In genomic region chr10:79059859-79060379, GRCh38 we compare ENCODE assay signal across 18 cellular contexts. TPM values are rescaled to one million over a fixed set of nuclear protein-coding genes. Genes with fewer than 3 reads are reported as not detected.
A peak's percentile ranks its signal among the peaks of the same experiment; 100 is the strongest.
DNase-seq lines count a peak whose midpoint lies in the region; ATAC-seq, FAIRE-seq and TF ChIP-seq lines count a peak whose summit lies in the region.
"Had no signal": no experiment of that assay in that cellular context is flagged by ENCODE, and none has a peak within 500 bp of the region (broad histone marks: within the 10 kb centered on the region; RNA-seq: fewer than 3 reads in every experiment).

No MANE protein-coding gene starts in this region.

- H3K27me3 ChIP-seq in heart right ventricle: no peaks in the 10 kb centered on the region
- H3K27me3 ChIP-seq in pancreas: no peaks in the 10 kb centered on the region
- H3K27me3 ChIP-seq in trophoblast cell (ENCODE audit: insufficient read depth, low read length): no peaks in the 10 kb centered on the region

- no peak overlapping the region for H2BK120ac ChIP-seq in trophoblast cell (ENCODE audit: insufficient read depth, low read length, poor library complexity)

- DNase-seq in Right ventricle myocardium inferior (ENCODE audit: missing footprints) (peak; percentile 11), heart right ventricle (no peak), inferior parietal cortex (ENCODE audit: extremely low spot score) (peak; percentile 77), pancreas (peak; percentile 67 to 91 (median 84)), HuH-7 (ENCODE audit: low spot score) (no peak), trophoblast cell (no peak), activated gamma-delta T cell treated with Interleukin-2 at 50 U/mL for 16 hours (no peak)
- DNase-seq in central memory CD4-positive, alpha-beta T cell: no peak
- DNase-seq: activated CD8-positive, alpha-beta memory T cell treated with anti-CD3 and anti-CD28 coated beads for 24 hours; Kasumi-1; NCI-H187 treated with DMSO at 0.1 percent for 48 hours; NCI-H774; SHP77; stimulated activated naive CD8-positive, alpha-beta T cell treated with anti-CD3 and anti-CD28 coated beads, Interleukin-15, amount 100 ng/mL, for 72 hours had no signal

- H3K14ac ChIP-seq in trophoblast cell (ENCODE audit: low read length): no peak overlapping the region

- no peak overlapping the region for H3K18ac ChIP-seq in trophoblast cell (ENCODE audit: low read length)

- H3K4ac ChIP-seq in trophoblast cell (ENCODE audit: low read depth, low read length): no peak overlapping the region

- ATAC-seq in Right ventricle myocardium inferior (no peak), heart right ventricle (no peak), pancreas (peak; percentile 66 to 85 (median 80))
- ATAC-seq: A549; activated naive CD4-positive, alpha-beta T cell treated with anti-CD3 and anti-CD28 coated beads, Interleukin-2, amount 50 U/mL, for 72 hours; stimulated activated naive CD8-positive, alpha-beta T cell treated with anti-CD3 and anti-CD28 coated beads, Interleukin-15, amount 100 ng/mL, for 72 hours had no signal

- no peak overlapping the region for H2AK5ac ChIP-seq in trophoblast cell (ENCODE audit: low read length)

- no peak overlapping the region for H2BK12ac ChIP-seq in trophoblast cell (ENCODE audit: low read length)

- H3K23ac ChIP-seq in trophoblast cell (ENCODE audit: low read length): no peak overlapping the region

- no peak overlapping the region for H4K12ac ChIP-seq in trophoblast cell (ENCODE audit: low read depth, low read length)

- no peaks in the 10 kb centered on the region for H3K79me1 ChIP-seq in trophoblast cell (ENCODE audit: low read length)

- H3K4me1 ChIP-seq in heart right ventricle (peaks cover 0 to 14% (median 5%) of the 10 kb centered on the region in 9 donors), pancreas (peaks cover 33 to 49% (median 36%) of the 10 kb centered on the region in 3 donors), trophoblast cell (ENCODE audit: control insufficient read depth in 1 of 2, insufficient read depth in 2 of 2, low read length in 2 of 2) (no peaks in the 10 kb centered on the region)

- H3K79me2 ChIP-seq in trophoblast cell (ENCODE audit: control insufficient read depth, insufficient read depth, low read length, poor library complexity): no peaks in the 10 kb centered on the region

- no peak overlapping the region for H3K27ac ChIP-seq in heart right ventricle
- H3K27ac ChIP-seq in pancreas: peak overlapping the region; percentile 61 to 90 (median 88)
- no peak overlapping the region for H3K27ac ChIP-seq in trophoblast cell (ENCODE audit: low read depth, low read length)
- H3K27ac ChIP-seq: HL-60 had no signal

- TF ChIP-seq CTCF in heart right ventricle (IDR thresholded peaks at IDR 0.05): no peak
- TF ChIP-seq CTCF in pancreas (IDR thresholded peaks at IDR 0.05): no peak

- no peak for FAIRE-seq in pancreas (lab: Jason Lieb, UNC)
- FAIRE-seq: A549, H1 had no signal

- H2AFZ ChIP-seq in trophoblast cell (ENCODE audit: insufficient read depth, low read length, poor library complexity): no peak overlapping the region

- 79 to 84% methylated on average over 11 of the region's 11 CpGs for WGBS in heart right ventricle, 2 donors
- 15 to 16% methylated on average over 11 of the region's 11 CpGs for WGBS in pancreas, 2 donors
- WGBS in trophoblast cell (ENCODE audit: extremely low coverage, insufficient coverage, insufficient read length): no CpG with 5 or more reads among the region's 11 CpGs

- H2BK5ac ChIP-seq in trophoblast cell (ENCODE audit: low read depth, low read length, poor library complexity): no peak overlapping the region

- no peak overlapping the region for H4K91ac ChIP-seq in trophoblast cell (ENCODE audit: low read depth, low read length)

- H3K4me3 ChIP-seq in heart right ventricle (no peak overlapping the region), pancreas (peak overlapping the region in 2 of 4 donors; percentile 2 to 4), trophoblast cell (ENCODE audit: low read depth, low read length) (no peak overlapping the region)
- H3K4me3 ChIP-seq: A549 had no signal

- H4K8ac ChIP-seq in trophoblast cell (ENCODE audit: low read depth, low read length): no peak overlapping the region

- no peak overlapping the region for H3K9ac ChIP-seq in trophoblast cell (ENCODE audit: low read length)

- intact Hi-C loops in Right ventricle myocardium inferior (cut with DNase I) (loop anchor here (10.0 kb wide), 1 partner anchor 255 kb away; no protein-coding TSS in a partner anchor), heart right ventricle (cut with DNase I) (loop anchor here in 8 of 10 donors (5.0 to 10.0 kb wide), 10 partner anchors 75 to 1015 kb away; no protein-coding TSS in a partner anchor), pancreas (cut with DNase I) (loop anchor here in 1 of 3 donors (10.0 kb wide), 1 partner anchor 85 kb away; no protein-coding TSS in a partner anchor)

- H3K36me3 ChIP-seq in heart right ventricle: no peaks in the 10 kb centered on the region
- H3K36me3 ChIP-seq in pancreas: no peaks in the 10 kb centered on the region
- no peaks in the 10 kb centered on the region for H3K36me3 ChIP-seq in trophoblast cell (ENCODE audit: control insufficient read depth in 1 of 2, insufficient read depth in 2 of 2, low read length in 2 of 2)

- H3K9me3 ChIP-seq in heart right ventricle (no peaks in the 10 kb centered on the region), pancreas (no peaks in the 10 kb centered on the region), trophoblast cell (ENCODE audit: insufficient read depth, low read depth, low read length) (no peaks in the 10 kb centered on the region)
- H3K9me3 ChIP-seq: A549 had no signal

- no peak overlapping the region for H3K4me2 ChIP-seq in trophoblast cell (ENCODE audit: low read length)

RNA-seq across cellular contexts. Expression of gene ZMIZ1, which starts 8.8 kb away (rescaled TPM):
- total RNA-seq in Right ventricle myocardium inferior (48.8 TPM), heart right ventricle (10 to 100 TPM; 40.4 to 61.5 (median 50.8) TPM), pancreas (10 to 100 TPM; 21.3 to 45.0 (median 23.5) TPM)
- polyA plus RNA-seq in heart right ventricle (10 to 100 TPM; 24.2 to 26.8 TPM), pancreas (10 to 100 TPM; 14.5 to 20.8 TPM)
- 52.4 and 54.3 TPM in 2 replicates for polyA plus RNA-seq in trophoblast cell (2013)

Comparison
In these comparisons a context has a peak if more than half of its experiments do, and no peak if none do; other contexts are left out.
1. DNase-seq: peak in Right ventricle myocardium inferior (single experiment), inferior parietal cortex (single experiment) and pancreas (6 of 6); none in heart right ventricle (0 of 2), HuH-7 (single experiment), central memory CD4-positive, alpha-beta T cell (single experiment), trophoblast cell (0 of 2) and activated gamma-delta T cell treated with Interleukin-2 at 50 U/mL for 16 hours (single experiment).
2. ATAC-seq: peak in pancreas (4 of 4); none in Right ventricle myocardium inferior (single experiment) and heart right ventricle (0 of 8).
3. H3K27ac ChIP-seq: peak in pancreas (4 of 4); none in heart right ventricle (0 of 10) and trophoblast cell (single experiment).